Comparison of ENCODE assay signal across 10 cellular contexts in the genomic region with DNA sequence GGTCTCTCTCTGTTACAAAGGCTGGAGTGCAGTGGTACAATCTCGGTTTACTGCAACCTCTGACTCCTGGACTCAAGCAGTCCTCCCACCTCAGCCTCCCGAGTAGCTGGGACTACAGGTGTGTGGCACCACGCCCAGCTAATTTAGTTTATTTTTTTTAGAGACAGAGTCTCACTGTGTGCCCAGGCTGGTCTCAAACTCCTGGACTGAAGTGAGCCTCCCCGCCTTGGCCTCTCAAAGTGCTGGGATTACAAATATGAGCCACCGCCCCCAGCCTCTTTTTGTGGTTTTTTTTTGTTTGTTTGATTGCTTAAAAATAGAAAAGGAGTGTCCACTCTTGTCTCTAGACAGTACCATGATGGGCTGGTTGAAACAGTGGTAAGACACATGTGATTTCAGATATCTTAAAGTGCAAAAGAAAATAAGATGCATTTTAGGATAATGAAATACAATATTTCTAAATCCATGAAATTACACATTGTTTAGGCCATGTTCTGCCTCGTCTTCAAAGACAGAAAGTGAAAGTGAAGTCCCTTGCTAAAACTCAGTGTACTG. TPM values are rescaled to one million over a fixed set of nuclear protein-coding genes. Genes with fewer than 3 reads are reported as not detected.
DNase-seq lines count a peak whose midpoint lies in the region; ATAC-seq and TF ChIP-seq lines count a peak whose summit lies in the region.
"Had no signal": no experiment of that assay in that cellular context is flagged by ENCODE, and none has a peak within 500 bp of the region (broad histone marks: within the 10 kb centered on the region; RNA-seq: fewer than 3 reads in every experiment).

No MANE protein-coding gene starts in this region.

- H3K9me3 Mint-ChIP-seq in activated CD8-positive, alpha-beta T cell treated with anti-CD3 and anti-CD28 coated beads, Interleukin-2, amount 10 ng/mL, durations not matched to agents 7 days and 5 days (ENCODE audit: insufficient read depth): peaks cover 4% of the 10 kb centered on the region

- H3K4me1 Mint-ChIP-seq in activated CD8-positive, alpha-beta T cell treated with anti-CD3 and anti-CD28 coated beads, Interleukin-2, amount 10 ng/mL, durations not matched to agents 7 days and 5 days (ENCODE audit: low read depth): peaks cover 41% of the 10 kb centered on the region

- DNase-seq in HL-60 (ENCODE audit: low read depth in 1 of 2, low spot score in 1 of 2) (no peak), spleen (no peak), putamen (ENCODE audit: low spot score) (no peak), GM19240 (ENCODE audit: insufficient read length, low spot score) (no peak), DMS79 treated with DMSO at 0.1 percent for 48 hours (lab: John Stamatoyannopoulos, UW) (no peak), omental fat pad (ENCODE audit: low spot score) (no peak)
- DNase-seq in activated CD8-positive, alpha-beta T cell treated with anti-CD3 and anti-CD28 coated beads, Interleukin-2, amount 10 ng/mL, durations not matched to agents 7 days and 5 days: no peak
- DNase-seq: retina, T1000 had no signal

- TF ChIP-seq POLR2A in gastroesophageal sphincter (IDR thresholded peaks at IDR 0.05) (no peak), spleen (IDR thresholded peaks at IDR 0.05) (no peak)

- H3K4me1 ChIP-seq in gastroesophageal sphincter (peaks cover 0 to 36% (median 12%) of the 10 kb centered on the region in 3 donors), spleen (peaks cover 27 to 92% (median 38%) of the 10 kb centered on the region in 6 donors)

- H3K9me3 ChIP-seq in gastroesophageal sphincter (no peaks in the 10 kb centered on the region), spleen (no peaks in the 10 kb centered on the region)

- H3K27ac ChIP-seq in HL-60 (replicated peaks): peak overlapping the region; percentile 30
- peak overlapping the region in 3 of 4 donors; percentile 78 to 82 (median 80) for H3K27ac ChIP-seq in gastroesophageal sphincter
- peak overlapping the region; percentile 81 to 95 (median 88) for H3K27ac ChIP-seq in spleen

- H3K4me3 ChIP-seq in HL-60 (replicated peaks; ENCODE audit: insufficient read depth, low read length): no peak overlapping the region
- peak overlapping the region; percentile 22 to 40 for H3K4me3 ChIP-seq in gastroesophageal sphincter
- H3K4me3 ChIP-seq in spleen: peak overlapping the region in 3 of 8 donors; percentile 7 to 61 (median 15)

- H3K36me3 ChIP-seq in gastroesophageal sphincter (peaks cover 0 to 5% of the 10 kb centered on the region in 2 donors), spleen (peaks cover 0 to 21% (median 0%) of the 10 kb centered on the region in 6 donors)

- CTCF ChIA-PET in activated CD8-positive, alpha-beta T cell treated with anti-CD3 and anti-CD28 coated beads, Interleukin-2, amount 10 ng/mL, durations not matched to agents 7 days and 5 days (lab: Charles Lee): interaction anchor here (1.0 to 3.1 kb wide), 6 partner anchors 8 to 60 kb away, joined by 4 to 27 read pairs (median 7); a partner anchor contains a TSS

- WGBS in gastroesophageal sphincter (ENCODE audit: low coverage in 1 of 2), 2 donors: 6 to 56% methylated on average over 1 to 5 of the region's 6 CpGs
- WGBS in spleen, 5 donors: 49 to 56% (median 53%) methylated on average over 6 of the region's 6 CpGs

- no peak for TF ChIP-seq CTCF in HL-60 (IDR thresholded peaks at IDR 0.05; ENCODE audit: insufficient read depth, low read length)
- no peak for TF ChIP-seq CTCF in gastroesophageal sphincter (IDR thresholded peaks at IDR 0.05)
- no peak for TF ChIP-seq CTCF in spleen (IDR thresholded peaks at IDR 0.05 in 8 of 11, conservative IDR thresholded peaks at IDR 0.05 in 3 of 11)
- no peak for TF ChIP-seq CTCF in omental fat pad (IDR thresholded peaks at IDR 0.05)

- peaks cover 3% of the 10 kb centered on the region for H3K27me3 Mint-ChIP-seq in activated CD8-positive, alpha-beta T cell treated with anti-CD3 and anti-CD28 coated beads, Interleukin-2, amount 10 ng/mL, durations not matched to agents 7 days and 5 days (ENCODE audit: low read depth)

- peak; percentile 2 for ATAC-seq in activated CD8-positive, alpha-beta T cell treated with anti-CD3 and anti-CD28 coated beads, Interleukin-2, amount 10 ng/mL, durations not matched to agents 7 days and 5 days
- ATAC-seq in gastroesophageal sphincter: no peak
- no peak for ATAC-seq in omental fat pad (ENCODE audit: low FRiP score)

- peak overlapping the region; percentile 98 for H3K27ac Mint-ChIP-seq in activated CD8-positive, alpha-beta T cell treated with anti-CD3 and anti-CD28 coated beads, Interleukin-2, amount 10 ng/mL, durations not matched to agents 7 days and 5 days

- H3K4me3 Mint-ChIP-seq in activated CD8-positive, alpha-beta T cell treated with anti-CD3 and anti-CD28 coated beads, Interleukin-2, amount 10 ng/mL, durations not matched to agents 7 days and 5 days: peak overlapping the region; percentile 76

- no peak for TF ChIP-seq EP300 in gastroesophageal sphincter (IDR thresholded peaks at IDR 0.05)

- H3K36me3 Mint-ChIP-seq in activated CD8-positive, alpha-beta T cell treated with anti-CD3 and anti-CD28 coated beads, Interleukin-2, amount 10 ng/mL, durations not matched to agents 7 days and 5 days (ENCODE audit: low read depth): peaks cover 9% of the 10 kb centered on the region

- H3K27me3 ChIP-seq in HL-60 (ENCODE audit: insufficient read depth, poor library complexity, severe bottlenecking): peaks cover 19% of the 10 kb centered on the region
- no peaks in the 10 kb centered on the region for H3K27me3 ChIP-seq in gastroesophageal sphincter
- no peaks in the 10 kb centered on the region for H3K27me3 ChIP-seq in spleen (replicated peaks in 1 of 7)

- POLR2A ChIA-PET in activated CD8-positive, alpha-beta T cell treated with anti-CD3 and anti-CD28 coated beads, Interleukin-2, amount 10 ng/mL, durations not matched to agents 7 days and 5 days (lab: Charles Lee): interaction anchor here (1.1 to 2.1 kb wide), 4 partner anchors 8 to 44 kb away, joined by 4 to 19 read pairs (median 6); a partner anchor contains a TSS

- intact Hi-C loops in spleen (cut with DNase I; ENCODE audit: low total_unique reads): no loop called here

RNA-seq across cellular contexts. Expression of a gene that starts 27.4 kb away (rescaled TPM):
- total RNA-seq in activated CD8-positive, alpha-beta T cell treated with anti-CD3 and anti-CD28 coated beads, Interleukin-2, amount 10 ng/mL, durations not matched to agents 7 days and 5 days: 1 to 10 TPM; 8.1 to 9.1 TPM
- 10 to 100 TPM; 14.8 to 43.4 (median 28.5) TPM for total RNA-seq in gastroesophageal sphincter
- 10 to 100 TPM; 21.4 to 30.0 (median 23.3) TPM for total RNA-seq in spleen
- polyA plus RNA-seq in spleen: 1 to 10 TPM; 1.7 to 6.0 (median 2.0) TPM
- 10 to 100 TPM in 3 of 4 donors, 1 to 10 TPM in 1; 9.1 to 13.2 (median 11.2) TPM for total RNA-seq in omental fat pad

RNA-seq across cellular contexts. Expression of a gene that starts 43.7 kb away (rescaled TPM):
- total RNA-seq in activated CD8-positive, alpha-beta T cell treated with anti-CD3 and anti-CD28 coated beads, Interleukin-2, amount 10 ng/mL, durations not matched to agents 7 days and 5 days: 10 to 100 TPM; 28.1 to 28.7 TPM
- total RNA-seq in gastroesophageal sphincter (10 to 100 TPM; 55.3 to 77.5 (median 66.3) TPM), spleen (10 to 100 TPM; 39.3 to 87.1 (median 52.3) TPM), omental fat pad (10 to 100 TPM; 41.3 to 72.2 (median 51.3) TPM)
- 10 to 100 TPM; 10.3 to 21.5 (median 16.0) TPM for polyA plus RNA-seq in spleen

RNA-seq across cellular contexts. Expression of a gene that starts 57.2 kb away (rescaled TPM):
- not detected for total RNA-seq in activated CD8-positive, alpha-beta T cell treated with anti-CD3 and anti-CD28 coated beads, Interleukin-2, amount 10 ng/mL, durations not matched to agents 7 days and 5 days
- total RNA-seq in gastroesophageal sphincter (not detected), spleen (1 to 10 TPM in 2 of 7 donors, under 1 TPM in 2, not detected in 3; 0.33 to 2.4 (median 0.91) TPM), omental fat pad (not detected)
- under 1 TPM; 0.13 to 0.77 (median 0.30) TPM for polyA plus RNA-seq in spleen

Comparison
In these comparisons a context has a peak if more than half of its experiments do, and no peak if none do; other contexts are left out.
1. H3K27ac ChIP-seq: peak in every context shown above with its lines; median percentile 88 in spleen; 80 in gastroesophageal sphincter; 30 in HL-60.